10 cellular contexts compared by ENCODE assay signal in the genomic region with DNA sequence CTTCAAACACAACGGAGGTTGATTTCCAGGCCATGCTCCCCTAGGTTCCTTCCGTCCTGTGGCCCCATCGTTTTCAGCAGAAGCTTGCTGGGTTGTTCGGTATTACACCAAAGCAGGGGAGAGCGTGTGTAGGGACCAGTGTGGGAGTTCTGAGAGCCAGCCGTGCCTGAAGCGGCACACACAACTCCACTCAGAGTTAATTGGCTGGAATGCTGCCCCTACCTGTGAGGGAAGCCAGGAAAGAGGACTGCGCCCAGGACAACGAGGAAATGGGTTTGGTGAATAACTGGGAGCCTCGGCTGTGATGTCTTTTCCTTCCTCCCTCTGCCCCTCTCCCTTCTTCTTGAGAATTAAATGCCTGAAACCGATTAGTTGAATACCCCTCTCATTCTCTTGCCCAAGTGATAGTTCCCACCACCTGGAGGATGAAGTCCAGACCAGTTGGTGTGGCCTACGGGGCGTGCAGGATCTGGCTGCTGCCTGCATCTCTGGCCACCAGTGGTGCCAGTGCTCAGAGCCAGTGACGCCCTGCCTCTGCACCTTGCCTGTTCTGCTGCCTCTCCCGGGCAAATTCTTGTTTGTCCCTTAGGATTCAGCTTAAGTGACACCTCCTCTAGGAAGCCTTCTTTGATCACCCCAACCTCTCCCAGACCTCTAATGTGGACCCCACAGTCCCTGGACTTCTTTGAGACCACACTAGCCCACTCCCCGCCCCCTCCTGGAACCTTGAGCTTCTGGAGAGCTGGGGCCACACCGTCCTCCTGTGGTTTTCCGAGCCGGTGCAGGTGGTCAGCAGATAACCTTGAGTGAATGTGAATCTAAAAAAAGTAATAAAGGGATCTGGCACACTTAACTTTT. TPM values are rescaled to one million over a fixed set of nuclear protein-coding genes. Genes with fewer than 3 reads are reported as not detected.
DNase-seq lines count a peak whose midpoint lies in the region; ATAC-seq, FAIRE-seq and TF ChIP-seq lines count a peak whose summit lies in the region.
"Had no signal": no experiment of that assay in that cellular context is flagged by ENCODE, and none has a peak within 500 bp of the region (broad histone marks: within the 10 kb centered on the region; RNA-seq: fewer than 3 reads in every experiment).

No MANE protein-coding gene starts in this region.

- BruUV-seq in GM12878 (replicated peaks; lab: Mats Ljungman, UMichigan): no TSS peak

- no peak overlapping the region for H3K9ac ChIP-seq in GM12878 (ENCODE audit: control insufficient read depth, insufficient read depth, low read length)

- ATAC-seq in activated T-cell treated with anti-CD3 and anti-CD28 coated beads, Interleukin-2, amount 50 U/mL, for 4 hours: no peak
- no peak for ATAC-seq in GM12878
- no peak for ATAC-seq in memory B cell (ENCODE audit: low read depth)
- no peak for ATAC-seq in upper lobe of left lung (ENCODE audit: low FRiP score in 2 of 2)
- no peak for ATAC-seq in GM18520 (IDR thresholded peaks at IDR 0.05; ENCODE audit: unreplicated experiment)

- POLR2A ChIA-PET in GM12878 (lab: Charles Lee): interaction anchor here (0.5 to 2.0 kb wide), 2 partner anchors 23 to 104 kb away, joined by 3 to 6 read pairs; no protein-coding TSS in a partner anchor

- intact Hi-C loops in GM12878 (cut with micrococcal nuclease; ENCODE audit: unreplicated experiment): no loop called here

- H3K36me3 ChIP-seq in GM12878 (ENCODE audit: control insufficient read depth in 2 of 2, insufficient read depth in 2 of 2, low read length in 1 of 2): peaks cover 0 to 3% of the 10 kb centered on the region in 2 experiments; a peak in 2 of 4 replicates
- peaks cover 0 to 2% (median 0%) of the 10 kb centered on the region in 4 donors for H3K36me3 ChIP-seq in upper lobe of left lung

- 94% methylated on average over 18 of the region's 19 CpGs for WGBS in GM12878 (ENCODE audit: insufficient coverage, insufficient replicate concordance, low lambda C conversion rate, missing lambda C conversion rate)
- 66 to 78% methylated on average over 18 to 19 of the region's 19 CpGs for WGBS in upper lobe of left lung, 2 donors

- peak overlapping the region; percentile 73 for H3K27ac Mint-ChIP-seq in memory B cell

- TF ChIP-seq CTCF in GM12878 (IDR thresholded peaks at IDR 0.05 in 2 of 3, conservative IDR thresholded peaks at IDR 0.05 in 1 of 3; ENCODE audit: control insufficient read depth in 2 of 3, extremely low read depth in 1 of 3, insufficient read depth in 1 of 3, low read depth in 3 of 3, low read length in 3 of 3) (no peak), upper lobe of left lung (IDR thresholded peaks at IDR 0.05) (no peak)

- CTCF ChIA-PET in GM12878 (lab: Yijun Ruan, JAX): interaction anchor here (1.0 to 2.1 kb wide), 6 partner anchors 9 to 100 kb away, joined by 3 to 12 read pairs (median 3); a partner anchor contains a TSS

- no peak for TF ChIP-seq EP300 in GM12878 (IDR thresholded peaks at IDR 0.05; ENCODE audit: borderline replicate concordance in 1 of 2, control insufficient read depth in 1 of 2, low read depth in 2 of 2, low read length in 2 of 2)
- TF ChIP-seq EP300 in upper lobe of left lung (IDR thresholded peaks at IDR 0.05): no peak

- no peak for TF ChIP-seq RAD21 in GM12878 (IDR thresholded peaks at IDR 0.05; ENCODE audit: insufficient read depth, low read depth, low read length)

- peaks cover 9% of the 10 kb centered on the region for H3K79me2 ChIP-seq in GM12878 (ENCODE audit: control insufficient read depth, insufficient read depth, low read length)

- peak overlapping the region; percentile 68 for H3K4me2 ChIP-seq in GM12878 (ENCODE audit: control insufficient read depth, insufficient read depth)

- in situ Hi-C loops in GM12878 (cut with MboI): no loop called here
- in situ Hi-C loops in ACHN (cut with HindIII; ENCODE audit: low pct_ligation_motif_present, low pct_unique_long_range_greater_than_20kb, low sequenced_read_pairs): no loop called here

- H2AFZ ChIP-seq in GM12878 (ENCODE audit: control insufficient read depth, low read depth, low read length): no peak overlapping the region

- H3K9me3 Mint-ChIP-seq in activated T-cell treated with anti-CD3 and anti-CD28 coated beads, Interleukin-2, amount 50 U/mL, for 4 hours: no peaks in the 10 kb centered on the region
- no peaks in the 10 kb centered on the region for H3K9me3 Mint-ChIP-seq in memory B cell

- RAD21 ChIA-PET in GM12878 (lab: Charles Lee; ENCODE audit: unreplicated experiment): interaction anchor here (1.4 to 1.7 kb wide), 3 partner anchors 20 to 44 kb away, joined by 4 to 6 read pairs (median 5); a partner anchor contains a TSS

- H3K4me1 ChIP-seq in GM12878 (ENCODE audit: control insufficient read depth, insufficient read depth, low read length) (peaks cover 52% of the 10 kb centered on the region), upper lobe of left lung (peaks cover 43 to 59% (median 47%) of the 10 kb centered on the region in 4 donors)

- H4K20me1 ChIP-seq in GM12878 (ENCODE audit: control insufficient read depth, insufficient read depth): no peaks in the 10 kb centered on the region

- FAIRE-seq in GM12878 (lab: Jason Lieb, UNC): no peak

- H3K4me3 ChIP-seq in GM12878: no peak overlapping the region
- no peak overlapping the region for H3K4me3 ChIP-seq in upper lobe of left lung

- TF ChIP-seq POLR2A in GM12878 (IDR thresholded peaks at IDR 0.05; ENCODE audit: low read depth, low read length) (no peak), upper lobe of left lung (IDR thresholded peaks at IDR 0.05) (no peak)

- H3K27ac ChIP-seq in GM12878 (ENCODE audit: control insufficient read depth, insufficient read depth): peak overlapping the region; percentile 48; the same call in 1 of the 2 replicates
- peak overlapping the region; percentile 63 to 83 (median 78) for H3K27ac ChIP-seq in upper lobe of left lung

- H3K27me3 ChIP-seq in GM12878 (replicated peaks in 1 of 2; ENCODE audit: control insufficient read depth in 2 of 2, insufficient read depth in 2 of 2, low read length in 1 of 2): no peaks in the 10 kb centered on the region
- no peaks in the 10 kb centered on the region for H3K27me3 ChIP-seq in upper lobe of left lung

- H3K27me3 Mint-ChIP-seq in activated T-cell treated with anti-CD3 and anti-CD28 coated beads, Interleukin-2, amount 50 U/mL, for 4 hours (ENCODE audit: low read depth): no peaks in the 10 kb centered on the region
- no peaks in the 10 kb centered on the region for H3K27me3 Mint-ChIP-seq in memory B cell

- H3K4me3 Mint-ChIP-seq in activated T-cell treated with anti-CD3 and anti-CD28 coated beads, Interleukin-2, amount 50 U/mL, for 4 hours: peak overlapping the region; percentile 44
- peak overlapping the region; percentile 8 for H3K4me3 Mint-ChIP-seq in memory B cell

- peaks cover 71% of the 10 kb centered on the region for H3K4me1 Mint-ChIP-seq in activated T-cell treated with anti-CD3 and anti-CD28 coated beads, Interleukin-2, amount 50 U/mL, for 4 hours (ENCODE audit: low read depth)
- peaks cover 43% of the 10 kb centered on the region for H3K4me1 Mint-ChIP-seq in memory B cell

- peaks cover 4% of the 10 kb centered on the region for H3K36me3 Mint-ChIP-seq in activated T-cell treated with anti-CD3 and anti-CD28 coated beads, Interleukin-2, amount 50 U/mL, for 4 hours (ENCODE audit: insufficient read depth)
- peaks cover 5% of the 10 kb centered on the region for H3K36me3 Mint-ChIP-seq in memory B cell

- DNase-seq in activated T-cell treated with anti-CD3 and anti-CD28 coated beads, Interleukin-2, amount 50 U/mL, for 4 hours: no peak
- no peak for DNase-seq in activated T-cell treated with anti-CD3 and anti-CD28 coated beads, Interleukin-2, amount 50 U/mL, for 1 hour
- DNase-seq in GM12878 (ENCODE audit: low read depth, low spot score) (no peak), memory B cell (ENCODE audit: low spot score in 2 of 2) (no peak), upper lobe of left lung (no peak), NOMO-1 treated with DMSO at 0.1 percent for 48 hours (lab: John Stamatoyannopoulos, UW; ENCODE audit: unreplicated experiment) (no peak), ACHN (no peak)
- DNase-seq: NCI-H2171, T1000 had no signal

- SMC1A ChIA-PET in GM12878 (lab: Charles Lee; ENCODE audit: uncharacterized antibody, unreplicated experiment): interaction anchor here (1.1 to 2.5 kb wide), 4 partner anchors 22 to 174 kb away, joined by 3 to 13 read pairs (median 4); no protein-coding TSS in a partner anchor

- no peaks in the 10 kb centered on the region for H3K9me3 ChIP-seq in GM12878 (replicated peaks; ENCODE audit: control insufficient read depth, insufficient read depth, low read length)
- no peaks in the 10 kb centered on the region for H3K9me3 ChIP-seq in upper lobe of left lung

TF ChIP-seq in GM12878, 131 proteins besides CTCF, POLR2A, EP300 and RAD21:
- no peak for TF ChIP-seq DPF2 (IDR thresholded peaks at IDR 0.05)
- no peak for TF ChIP-seq JUND (IDR thresholded peaks at IDR 0.05; ENCODE audit: low read depth, low read length)
- no peak for TF ChIP-seq SPI1 (IDR thresholded peaks at IDR 0.05; ENCODE audit: borderline replicate concordance, insufficient read depth, low read depth, low read length)
- no peak for TF ChIP-seq SMC3 (IDR thresholded peaks at IDR 0.05; ENCODE audit: borderline replicate concordance, low read length)
- no peak for TF ChIP-seq SRF (IDR thresholded peaks at IDR 0.05; ENCODE audit: low read depth in 2 of 2, low read length in 2 of 2)
- TF ChIP-seq BRCA1 (IDR thresholded peaks at IDR 0.05; ENCODE audit: low read depth, low read length): no peak
- no peak for TF ChIP-seq PAX8 (IDR thresholded peaks at IDR 0.05)
- no peak for TF ChIP-seq FOXM1 (IDR thresholded peaks at IDR 0.05; ENCODE audit: low read depth, low read length)
TF ChIP-seq in GM12878: peak in this region for 0.

RNA-seq across cellular contexts. Expression of a gene that starts 33.6 kb away (rescaled TPM):
- total RNA-seq in activated T-cell treated with anti-CD3 and anti-CD28 coated beads, Interleukin-2, amount 50 U/mL, for 4 hours: 10 to 100 TPM; 39.8 to 45.7 (median 41.7) TPM
- total RNA-seq in GM12878 (2013; cell fraction: nucleolus; rRNA removed): 34.3 and 34.9 TPM in 2 replicates
- 39.3 and 40.6 TPM in 2 replicates for total RNA-seq in GM12878 (2014; rRNA removed)
- total RNA-seq in GM12878 (2014; rRNA removed; fragmentation: Illumina TruSeq; extraction: Trizol): 31.6 and 33.1 TPM in 2 replicates
- 32.1 and 38.1 TPM in 2 replicates for total RNA-seq in GM12878 (2021)
- 13.2 TPM for polyA plus RNA-seq in GM12878 (2011; ENCODE audit: low read depth)
- 23.3 and 27.3 TPM in 2 replicates for polyA plus RNA-seq in GM12878 (2011; rRNA removed)
- polyA plus RNA-seq in GM12878 (2011; cell fraction: cytosol; rRNA removed): 26.0 and 27.3 TPM in 2 replicates
- 21.3 and 25.6 TPM in 2 replicates for polyA plus RNA-seq in GM12878 (2011; cell fraction: nucleus; rRNA removed)
- polyA plus RNA-seq in GM12878 (2012): 17.7 TPM in 2 replicates
- 21.3 and 30.1 TPM in 2 replicates for polyA plus RNA-seq in GM12878 (2014; fragmentation: Illumina TruSeq; extraction: Trizol)
- 1 to 10 TPM in 1 of 2 experiments, under 1 TPM in 1; 0.87 to 1.1 TPM for polyA plus RNA-seq in GM12878 (2014; fragmentation: Nextera tagmentation; extraction: Ambion mirVana)
- polyA plus RNA-seq in GM12878 (2014; rRNA removed): 32.9 and 33.9 TPM in 2 replicates
- polyA plus RNA-seq in GM12878 (2016; fragmentation: Nextera tagmentation; extraction: Ambion mirVana): 10 to 100 TPM; 29.0 to 30.0 TPM
- polyA minus RNA-seq in GM12878 (2011; rRNA and poly(A)+ RNA removed): 22.7 and 28.6 TPM in 2 replicates
- polyA minus RNA-seq in GM12878 (2011; cell fraction: cytosol; rRNA and poly(A)+ RNA removed): 9.1 and 13.3 TPM in 2 replicates
- 10.4 and 17.0 TPM in 2 replicates for polyA minus RNA-seq in GM12878 (2011; cell fraction: nucleus; rRNA and poly(A)+ RNA removed)
- total RNA-seq in upper lobe of left lung: 10 to 100 TPM; 47.7 to 61.8 (median 57.8) TPM
